26 cellular contexts compared by ENCODE assay signal in the genomic region with DNA sequence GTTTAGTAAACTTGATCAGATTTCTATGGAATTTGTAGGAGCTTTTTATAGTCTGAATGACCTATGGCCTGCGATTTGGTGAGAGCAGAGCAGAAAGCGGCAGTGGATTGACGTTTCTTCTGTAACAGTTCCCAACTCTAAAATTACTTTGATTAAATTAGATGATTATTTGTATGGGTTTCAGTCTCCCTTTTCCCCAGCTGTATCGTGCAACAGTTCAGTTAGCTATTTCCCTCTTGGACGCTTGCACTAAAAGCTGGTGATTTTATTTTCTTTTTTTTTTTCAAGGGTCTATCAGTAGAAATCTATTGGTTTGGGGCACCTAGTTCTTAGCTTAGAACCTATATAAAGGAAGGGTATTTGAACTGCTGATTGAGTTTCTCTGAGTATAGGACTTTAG. TPM values are rescaled to one million over a fixed set of nuclear protein-coding genes. Genes with fewer than 3 reads are reported as not detected.
"Had no signal": no experiment of that assay in that cellular context is flagged by ENCODE, and none has a peak within 500 bp of the region (broad histone marks: within the 10 kb centered on the region; RNA-seq: fewer than 3 reads in every experiment).

No MANE protein-coding gene starts in this region.

- H2AFZ ChIP-seq: hepatocyte had no signal

- H3K4me3 ChIP-seq: colonic mucosa, esophagus squamous epithelium, gastroesophageal sphincter, heart left ventricle, hepatocyte, lower lobe of right lung, mucosa of descending colon had no signal

- H3K36me3 ChIP-seq: colonic mucosa, esophagus squamous epithelium, gastroesophageal sphincter, heart left ventricle, lower lobe of right lung had no signal

- H3K9me3 ChIP-seq: colonic mucosa, esophagus squamous epithelium, gastroesophageal sphincter, heart left ventricle, lower lobe of right lung, mucosa of descending colon had no signal

- ATAC-seq: effector memory CD8-positive, alpha-beta T cell; esophagus mucosa; foreskin keratinocyte; gastroesophageal sphincter; heart left ventricle; left colon; left lobe of liver; left ventricle myocardium superior; lower lobe of right lung; mucosa of descending colon; naive thymus-derived CD8-positive, alpha-beta T cell had no signal

- DNase-seq: colonic mucosa; cortex of kidney; effector CD8-positive, alpha-beta T cell; effector memory CD8-positive, alpha-beta T cell; endodermal cell; erythroblast; esophagus squamous epithelium; foreskin keratinocyte; heart left ventricle; hypothalamus; immature natural killer cell; islet precursor cell; kidney; kidney glomerular epithelial cell; left colon; left ventricle myocardium superior; lower lobe of right lung; mesenchymal stem cell; mucosa of descending colon; naive B cell; naive thymus-derived CD8-positive, alpha-beta T cell had no signal

- H3K4me1 ChIP-seq: colonic mucosa, lower lobe of right lung had no signal

- H3K27me3 ChIP-seq: colonic mucosa, esophagus squamous epithelium, foreskin keratinocyte, gastroesophageal sphincter, heart left ventricle, hepatocyte had no signal

- H3K27ac ChIP-seq: colonic mucosa, epithelial cell of prostate, esophagus squamous epithelium, foreskin keratinocyte, gastroesophageal sphincter, heart left ventricle, hepatocyte, lower lobe of right lung had no signal

- H3K4me2 ChIP-seq: hepatocyte had no signal

RNA-seq across cellular contexts. Expression of a gene that starts 43.2 kb away (rescaled TPM):
- polyA plus RNA-seq: immature natural killer cell; naive thymus-derived CD8-positive, alpha-beta T cell had no signal
